ENCODE assay signal across 2 cellular contexts in the genomic region with DNA sequence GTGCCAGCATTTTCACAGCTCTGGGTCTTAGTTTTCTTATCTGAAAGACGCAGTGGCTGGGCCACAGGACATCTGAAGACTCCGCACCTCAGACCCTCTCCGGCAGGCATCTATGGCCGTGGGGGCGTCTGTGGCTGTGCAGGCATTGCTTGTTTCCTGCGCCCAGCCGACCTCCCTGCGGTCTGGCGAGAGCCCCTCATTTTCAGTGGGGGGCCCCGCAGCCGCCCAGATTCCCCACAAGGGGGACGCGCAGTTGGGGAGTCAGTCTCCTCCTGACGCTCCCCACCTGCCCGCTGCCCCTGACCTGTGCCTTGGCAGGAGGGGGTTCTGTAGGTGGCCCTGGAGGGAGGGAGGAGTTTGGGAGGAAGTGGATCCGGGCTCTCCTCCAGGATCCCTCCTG.
TF ChIP-seq lines count a peak whose summit lies in the region.

No MANE protein-coding gene starts in this region.

TF ChIP-seq in GM23338, 12 proteins besides CTCF, POLR2A, EP300 and RAD21 (continues in another document):
- no peak for TF ChIP-seq NANOG (IDR thresholded peaks at IDR 0.05; ENCODE audit: borderline replicate concordance)
- TF ChIP-seq, protein P1, sequence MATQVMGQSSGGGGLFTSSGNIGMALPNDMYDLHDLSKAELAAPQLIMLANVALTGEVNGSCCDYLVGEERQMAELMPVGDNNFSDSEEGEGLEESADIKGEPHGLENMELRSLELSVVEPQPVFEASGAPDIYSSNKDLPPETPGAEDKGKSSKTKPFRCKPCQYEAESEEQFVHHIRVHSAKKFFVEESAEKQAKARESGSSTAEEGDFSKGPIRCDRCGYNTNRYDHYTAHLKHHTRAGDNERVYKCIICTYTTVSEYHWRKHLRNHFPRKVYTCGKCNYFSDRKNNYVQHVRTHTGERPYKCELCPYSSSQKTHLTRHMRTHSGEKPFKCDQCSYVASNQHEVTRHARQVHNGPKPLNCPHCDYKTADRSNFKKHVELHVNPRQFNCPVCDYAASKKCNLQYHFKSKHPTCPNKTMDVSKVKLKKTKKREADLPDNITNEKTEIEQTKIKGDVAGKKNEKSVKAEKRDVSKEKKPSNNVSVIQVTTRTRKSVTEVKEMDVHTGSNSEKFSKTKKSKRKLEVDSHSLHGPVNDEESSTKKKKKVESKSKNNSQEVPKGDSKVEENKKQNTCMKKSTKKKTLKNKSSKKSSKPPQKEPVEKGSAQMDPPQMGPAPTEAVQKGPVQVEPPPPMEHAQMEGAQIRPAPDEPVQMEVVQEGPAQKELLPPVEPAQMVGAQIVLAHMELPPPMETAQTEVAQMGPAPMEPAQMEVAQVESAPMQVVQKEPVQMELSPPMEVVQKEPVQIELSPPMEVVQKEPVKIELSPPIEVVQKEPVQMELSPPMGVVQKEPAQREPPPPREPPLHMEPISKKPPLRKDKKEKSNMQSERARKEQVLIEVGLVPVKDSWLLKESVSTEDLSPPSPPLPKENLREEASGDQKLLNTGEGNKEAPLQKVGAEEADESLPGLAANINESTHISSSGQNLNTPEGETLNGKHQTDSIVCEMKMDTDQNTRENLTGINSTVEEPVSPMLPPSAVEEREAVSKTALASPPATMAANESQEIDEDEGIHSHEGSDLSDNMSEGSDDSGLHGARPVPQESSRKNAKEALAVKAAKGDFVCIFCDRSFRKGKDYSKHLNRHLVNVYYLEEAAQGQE (IDR thresholded peaks at IDR 0.05; ENCODE audit: unreplicated experiment) = no peak
- no peak for TF ChIP-seq EZH2 (IDR thresholded peaks at IDR 0.05; ENCODE audit: low read depth, unreplicated experiment)
- no peak for TF ChIP-seq JUNB (IDR thresholded peaks at IDR 0.05; ENCODE audit: unreplicated experiment)
- TF ChIP-seq, protein P2, sequence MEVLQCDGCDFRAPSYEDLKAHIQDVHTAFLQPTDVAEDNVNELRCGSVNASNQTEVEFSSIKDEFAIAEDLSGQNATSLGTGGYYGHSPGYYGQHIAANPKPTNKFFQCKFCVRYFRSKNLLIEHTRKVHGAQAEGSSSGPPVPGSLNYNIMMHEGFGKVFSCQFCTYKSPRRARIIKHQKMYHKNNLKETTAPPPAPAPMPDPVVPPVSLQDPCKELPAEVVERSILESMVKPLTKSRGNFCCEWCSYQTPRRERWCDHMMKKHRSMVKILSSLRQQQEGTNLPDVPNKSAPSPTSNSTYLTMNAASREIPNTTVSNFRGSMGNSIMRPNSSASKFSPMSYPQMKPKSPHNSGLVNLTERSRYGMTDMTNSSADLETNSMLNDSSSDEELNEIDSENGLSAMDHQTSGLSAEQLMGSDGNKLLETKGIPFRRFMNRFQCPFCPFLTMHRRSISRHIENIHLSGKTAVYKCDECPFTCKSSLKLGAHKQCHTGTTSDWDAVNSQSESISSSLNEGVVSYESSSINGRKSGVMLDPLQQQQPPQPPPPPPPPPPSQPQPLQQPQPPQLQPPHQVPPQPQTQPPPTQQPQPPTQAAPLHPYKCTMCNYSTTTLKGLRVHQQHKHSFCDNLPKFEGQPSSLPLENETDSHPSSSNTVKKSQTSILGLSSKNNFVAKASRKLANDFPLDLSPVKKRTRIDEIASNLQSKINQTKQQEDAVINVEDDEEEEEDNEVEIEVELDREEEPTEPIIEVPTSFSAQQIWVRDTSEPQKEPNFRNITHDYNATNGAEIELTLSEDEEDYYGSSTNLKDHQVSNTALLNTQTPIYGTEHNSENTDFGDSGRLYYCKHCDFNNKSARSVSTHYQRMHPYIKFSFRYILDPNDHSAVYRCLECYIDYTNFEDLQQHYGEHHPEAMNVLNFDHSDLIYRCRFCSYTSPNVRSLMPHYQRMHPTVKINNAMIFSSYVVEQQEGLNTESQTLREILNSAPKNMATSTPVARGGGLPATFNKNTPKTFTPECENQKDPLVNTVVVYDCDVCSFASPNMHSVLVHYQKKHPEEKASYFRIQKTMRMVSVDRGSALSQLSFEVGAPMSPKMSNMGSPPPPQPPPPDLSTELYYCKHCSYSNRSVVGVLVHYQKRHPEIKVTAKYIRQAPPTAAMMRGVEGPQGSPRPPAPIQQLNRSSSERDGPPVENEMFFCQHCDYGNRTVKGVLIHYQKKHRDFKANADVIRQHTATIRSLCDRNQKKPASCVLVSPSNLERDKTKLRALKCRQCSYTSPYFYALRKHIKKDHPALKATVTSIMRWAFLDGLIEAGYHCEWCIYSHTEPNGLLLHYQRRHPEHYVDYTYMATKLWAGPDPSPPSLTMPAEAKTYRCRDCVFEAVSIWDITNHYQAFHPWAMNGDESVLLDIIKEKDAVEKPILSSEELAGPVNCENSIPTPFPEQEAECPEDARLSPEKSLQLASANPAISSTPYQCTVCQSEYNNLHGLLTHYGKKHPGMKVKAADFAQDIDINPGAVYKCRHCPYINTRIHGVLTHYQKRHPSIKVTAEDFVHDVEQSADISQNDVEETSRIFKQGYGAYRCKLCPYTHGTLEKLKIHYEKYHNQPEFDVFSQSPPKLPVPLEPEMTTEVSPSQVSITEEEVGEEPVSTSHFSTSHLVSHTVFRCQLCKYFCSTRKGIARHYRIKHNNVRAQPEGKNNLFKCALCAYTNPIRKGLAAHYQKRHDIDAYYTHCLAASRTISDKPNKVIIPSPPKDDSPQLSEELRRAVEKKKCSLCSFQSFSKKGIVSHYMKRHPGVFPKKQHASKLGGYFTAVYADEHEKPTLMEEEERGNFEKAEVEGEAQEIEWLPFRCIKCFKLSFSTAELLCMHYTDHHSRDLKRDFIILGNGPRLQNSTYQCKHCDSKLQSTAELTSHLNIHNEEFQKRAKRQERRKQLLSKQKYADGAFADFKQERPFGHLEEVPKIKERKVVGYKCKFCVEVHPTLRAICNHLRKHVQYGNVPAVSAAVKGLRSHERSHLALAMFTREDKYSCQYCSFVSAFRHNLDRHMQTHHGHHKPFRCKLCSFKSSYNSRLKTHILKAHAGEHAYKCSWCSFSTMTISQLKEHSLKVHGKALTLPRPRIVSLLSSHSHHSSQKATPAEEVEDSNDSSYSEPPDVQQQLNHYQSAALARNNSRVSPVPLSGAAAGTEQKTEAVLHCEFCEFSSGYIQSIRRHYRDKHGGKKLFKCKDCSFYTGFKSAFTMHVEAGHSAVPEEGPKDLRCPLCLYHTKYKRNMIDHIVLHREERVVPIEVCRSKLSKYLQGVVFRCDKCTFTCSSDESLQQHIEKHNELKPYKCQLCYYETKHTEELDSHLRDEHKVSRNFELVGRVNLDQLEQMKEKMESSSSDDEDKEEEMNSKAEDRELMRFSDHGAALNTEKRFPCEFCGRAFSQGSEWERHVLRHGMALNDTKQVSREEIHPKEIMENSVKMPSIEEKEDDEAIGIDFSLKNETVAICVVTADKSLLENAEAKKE (CRISPR knock-in tag; IDR thresholded peaks at IDR 0.05) = no peak
- TF ChIP-seq STAT1 (IDR thresholded peaks at IDR 0.05; ENCODE audit: unreplicated experiment) = no peak
- TF ChIP-seq ZNF331 (CRISPR knock-in tag; IDR thresholded peaks at IDR 0.05; ENCODE audit: low read depth) = no peak
- TF ChIP-seq POLR2AphosphoS5 (IDR thresholded peaks at IDR 0.05; ENCODE audit: low read depth) = no peak
- no peak for TF ChIP-seq CREB1 (CRISPR knock-in tag; IDR thresholded peaks at IDR 0.05; ENCODE audit: low read depth)
- TF ChIP-seq, protein P3, sequence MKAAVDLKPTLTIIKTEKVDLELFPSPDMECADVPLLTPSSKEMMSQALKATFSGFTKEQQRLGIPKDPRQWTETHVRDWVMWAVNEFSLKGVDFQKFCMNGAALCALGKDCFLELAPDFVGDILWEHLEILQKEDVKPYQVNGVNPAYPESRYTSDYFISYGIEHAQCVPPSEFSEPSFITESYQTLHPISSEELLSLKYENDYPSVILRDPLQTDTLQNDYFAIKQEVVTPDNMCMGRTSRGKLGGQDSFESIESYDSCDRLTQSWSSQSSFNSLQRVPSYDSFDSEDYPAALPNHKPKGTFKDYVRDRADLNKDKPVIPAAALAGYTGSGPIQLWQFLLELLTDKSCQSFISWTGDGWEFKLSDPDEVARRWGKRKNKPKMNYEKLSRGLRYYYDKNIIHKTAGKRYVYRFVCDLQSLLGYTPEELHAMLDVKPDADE (IDR thresholded peaks at IDR 0.05) = no peak

TF ChIP-seq in H1, 55 proteins besides CTCF, POLR2A, EP300 and RAD21:
- TF ChIP-seq CBX5 (IDR thresholded peaks at IDR 0.05; ENCODE audit: low read depth, low read length) (no peak), CTBP2 (IDR thresholded peaks at IDR 0.05; ENCODE audit: borderline replicate concordance, insufficient read depth, insufficient read length, low read length) (no peak), KDM1A (IDR thresholded peaks at IDR 0.05; ENCODE audit: borderline replicate concordance, low read length) (no peak), TAF7 (optimal IDR thresholded peaks at IDR 0.05; ENCODE audit: borderline replicate concordance, low read depth, low read length) (no peak), FOSL1 (IDR thresholded peaks at IDR 0.05; ENCODE audit: insufficient read depth, low read depth, low read length) (no peak), KDM5A (IDR thresholded peaks at IDR 0.05; ENCODE audit: low read length) (no peak), SP4 (IDR thresholded peaks at IDR 0.05; ENCODE audit: low read length) (no peak), SIRT6 (IDR thresholded peaks at IDR 0.05; ENCODE audit: low read length) (no peak), POLR2AphosphoS5 (IDR thresholded peaks at IDR 0.05; ENCODE audit: low read depth, low read length) (no peak), CEBPB (IDR thresholded peaks at IDR 0.05; ENCODE audit: low read depth, low read length) (no peak), SP1 (IDR thresholded peaks at IDR 0.05; ENCODE audit: low read depth, low read length) (no peak), HDAC2 (IDR thresholded peaks at IDR 0.05; ENCODE audit: borderline replicate concordance in 1 of 2, low read depth in 2 of 2, low read length in 2 of 2) (no peak), POU5F1 (IDR thresholded peaks at IDR 0.05; ENCODE audit: low read depth, low read length) (no peak)
